3 cellular contexts compared by ENCODE assay signal in the genomic region with DNA sequence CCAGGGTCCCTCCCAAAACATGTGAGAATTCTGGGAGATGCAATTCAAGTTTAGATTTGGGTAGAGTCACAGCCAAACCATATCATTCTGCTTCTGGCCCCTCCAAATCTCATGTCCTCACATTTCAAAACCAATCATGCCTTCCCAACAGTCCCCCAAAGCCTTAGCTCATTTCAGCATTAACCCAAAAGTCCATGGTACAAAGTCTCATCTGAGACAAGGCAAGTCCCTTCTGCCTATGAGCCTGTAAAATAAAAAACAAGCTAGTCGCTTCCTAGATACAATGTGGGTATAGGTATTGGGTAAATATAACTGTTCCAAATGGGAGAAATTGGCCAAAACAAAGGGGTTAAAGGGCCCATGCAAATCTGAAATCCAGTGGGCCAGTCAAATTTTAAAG. TPM values are rescaled to one million over a fixed set of nuclear protein-coding genes. Genes with fewer than 3 reads are reported as not detected.
"Had no signal": no experiment of that assay in that cellular context is flagged by ENCODE, and none has a peak within 500 bp of the region (broad histone marks: within the 10 kb centered on the region; RNA-seq: fewer than 3 reads in every experiment).

No MANE protein-coding gene starts in this region.

RNA-seq across cellular contexts. Expression of gene SERINC2, which starts 59.7 kb away (rescaled TPM):
- total RNA-seq: activated CD4-positive, alpha-beta T cell treated with anti-CD3 and anti-CD28 coated beads, Interleukin-2, amount 10 ng/mL, durations not matched to agents 24 days and 14 days; activated T-helper 1 cell treated with anti-CD3 and anti-CD28 coated beads, Interleukin-12 subunit alpha, Interleukin-12 subunit beta, Interleukin-2, Interleukin-4 antibody, amounts not matched to agents 30 ng/mL and 10 ng/mL and 1 ng/mL, durations not matched to agents 14 hours and 24 hours and 36 hours had no signal
- polyA plus RNA-seq: IgD-negative memory B cell had no signal
